Comparison of ENCODE assay signal across 7 cellular contexts in genomic region chr11:65390099-65390941, GRCh38. TPM values are rescaled to one million over a fixed set of nuclear protein-coding genes. Genes with fewer than 3 reads are reported as not detected.
DNase-seq lines count a peak whose midpoint lies in the region; ATAC-seq and TF ChIP-seq lines count a peak whose summit lies in the region.

No MANE protein-coding gene starts in this region.

- H3K4me3 ChIP-seq in HEK293 (ENCODE audit: low read depth, low read length) (no peak overlapping the region), subcutaneous abdominal adipose tissue (ENCODE audit: low read depth in 1 of 5, low read length in 5 of 5) (peak overlapping the region in 1 of 5 donors; percentile 40)

- H3K4me1 Mint-ChIP-seq in activated naive CD8-positive, alpha-beta T cell treated with anti-CD3 and anti-CD28 coated beads for 36 hours, result peaks cover 42% of the 10 kb centered on the region
- H3K4me1 Mint-ChIP-seq in progenitor cell of endocrine pancreas (ENCODE audit: low read depth), result peaks cover 5% of the 10 kb centered on the region

- no peak for DNase-seq in activated naive CD8-positive, alpha-beta T cell treated with anti-CD3 and anti-CD28 coated beads for 36 hours
- DNase-seq in left ventricle myocardium superior, result no peak
- no peak for DNase-seq in stimulated activated CD4-positive, alpha-beta T cell treated with anti-CD3 and anti-CD28 coated beads, Interleukin-4, amount 100 ng/mL, for 24 hours
- DNase-seq in HuH-7.5 (ENCODE audit: low spot score), result no peak
- no peak for DNase-seq in progenitor cell of endocrine pancreas (ENCODE audit: low spot score, unreplicated experiment)

- H3K27ac Mint-ChIP-seq in activated naive CD8-positive, alpha-beta T cell treated with anti-CD3 and anti-CD28 coated beads for 36 hours, result peak overlapping the region; percentile 34
- H3K27ac Mint-ChIP-seq in progenitor cell of endocrine pancreas, result no peak overlapping the region

- no peaks in the 10 kb centered on the region for H3K9me3 Mint-ChIP-seq in activated naive CD8-positive, alpha-beta T cell treated with anti-CD3 and anti-CD28 coated beads for 36 hours
- H3K9me3 Mint-ChIP-seq in progenitor cell of endocrine pancreas (ENCODE audit: low read depth), result no peaks in the 10 kb centered on the region

- POLR2A ChIA-PET in HEK293 (lab: Yijun Ruan, JAX), result interaction anchor here (1.3 to 1.7 kb wide), 3 partner anchors 29 to 112 kb away, joined by 3 to 5 read pairs (median 4); no protein-coding TSS in a partner anchor

- H3K36me3 ChIP-seq in HEK293 (ENCODE audit: control insufficient read depth in 2 of 2, insufficient read depth in 1 of 2, low read length in 2 of 2) (peaks cover 0 to 52% of the 10 kb centered on the region in 2 experiments; a peak in 1 of 3 replicates), subcutaneous abdominal adipose tissue (ENCODE audit: control insufficient read depth in 5 of 5, insufficient read depth in 5 of 5, low read length in 5 of 5) (peaks cover 0 to 52% (median 30%) of the 10 kb centered on the region in 5 donors)

- no peaks in the 10 kb centered on the region for H3K27me3 Mint-ChIP-seq in activated naive CD8-positive, alpha-beta T cell treated with anti-CD3 and anti-CD28 coated beads for 36 hours
- H3K27me3 Mint-ChIP-seq in progenitor cell of endocrine pancreas, result no peaks in the 10 kb centered on the region

- H3K27ac ChIP-seq in HEK293 (ENCODE audit: extremely low read depth, low read depth, low read length), result no peak overlapping the region
- H3K27ac ChIP-seq in subcutaneous abdominal adipose tissue (ENCODE audit: low read depth, low read length), result peak overlapping the region; percentile 74

- peaks cover 0 to 3% (median 0%) of the 10 kb centered on the region in 5 donors for H3K27me3 ChIP-seq in subcutaneous abdominal adipose tissue (ENCODE audit: control insufficient read depth in 5 of 5, insufficient read depth in 4 of 5, low read length in 5 of 5)

- H3K4me3 Mint-ChIP-seq in activated naive CD8-positive, alpha-beta T cell treated with anti-CD3 and anti-CD28 coated beads for 36 hours, result peak overlapping the region; percentile 22
- no peak overlapping the region for H3K4me3 Mint-ChIP-seq in progenitor cell of endocrine pancreas (ENCODE audit: low read depth)

- peaks cover 6% of the 10 kb centered on the region for H3K36me3 Mint-ChIP-seq in activated naive CD8-positive, alpha-beta T cell treated with anti-CD3 and anti-CD28 coated beads for 36 hours
- H3K36me3 Mint-ChIP-seq in progenitor cell of endocrine pancreas (ENCODE audit: insufficient read depth), result no peaks in the 10 kb centered on the region

- intact Hi-C loops in left ventricle myocardium superior (cut with micrococcal nuclease), result no loop called here

- CTCF ChIA-PET in HEK293 (lab: Yijun Ruan, JAX), result interaction anchor here (0.6 to 1.1 kb wide), 4 partner anchors 16 to 114 kb away, joined by 3 to 4 read pairs (median 4); no protein-coding TSS in a partner anchor

- H3K4me1 ChIP-seq in HEK293 (ENCODE audit: control insufficient read depth, insufficient read depth, low read length) (no peaks in the 10 kb centered on the region; the same call in 1 of the 2 replicates), subcutaneous abdominal adipose tissue (ENCODE audit: control insufficient read depth in 5 of 5, insufficient read depth in 5 of 5, low read length in 5 of 5) (peaks cover 15 to 78% (median 69%) of the 10 kb centered on the region in 5 donors)

- no peak for TF ChIP-seq CTCF in HEK293 (tag by site-specific recombination; IDR thresholded peaks at IDR 0.05)
- no peak for TF ChIP-seq CTCF in progenitor cell of endocrine pancreas (IDR thresholded peaks at IDR 0.05; ENCODE audit: unreplicated experiment)

- peak; percentile 3 for ATAC-seq in left ventricle myocardium superior

- H3K9ac ChIP-seq in subcutaneous abdominal adipose tissue (ENCODE audit: low read length in 5 of 5), result peak overlapping the region in 4 of 5 donors; percentile 38 to 68 (median 52)

- H3K9me3 ChIP-seq in HEK293 (ENCODE audit: control insufficient read depth, insufficient read depth, low read depth, low read length) (no peaks in the 10 kb centered on the region), subcutaneous abdominal adipose tissue (ENCODE audit: control insufficient read depth in 5 of 5, low read length in 5 of 5) (no peaks in the 10 kb centered on the region)

TF ChIP-seq in HEK293, 187 proteins besides CTCF, POLR2A, EP300 and RAD21:
- TF ChIP-seq ZBTB49 (tag by site-specific recombination; IDR thresholded peaks at IDR 0.05; ENCODE audit: low read depth), result no peak
- TF ChIP-seq EGR2 (tag by site-specific recombination; IDR thresholded peaks at IDR 0.05; ENCODE audit: low read depth), result peak; percentile 91
- TF ChIP-seq ZNF426 (tag by site-specific recombination; IDR thresholded peaks at IDR 0.05), result no peak
- TF ChIP-seq ZFHX2 (tag by site-specific recombination; conservative IDR thresholded peaks at IDR 0.05), result peak; percentile 93

RNA-seq across cellular contexts. Expression of gene FRMD8, which starts 3.9 kb away (rescaled TPM):
- total RNA-seq in activated naive CD8-positive, alpha-beta T cell treated with anti-CD3 and anti-CD28 coated beads for 36 hours, result 10 to 100 TPM; 33.1 to 36.3 TPM
- total RNA-seq in left ventricle myocardium superior (9.7 TPM), progenitor cell of endocrine pancreas (27.3 and 27.5 TPM in 2 replicates)

RNA-seq across cellular contexts. Expression of gene SLC25A45, which starts 7.9 kb away (rescaled TPM):
- total RNA-seq in activated naive CD8-positive, alpha-beta T cell treated with anti-CD3 and anti-CD28 coated beads for 36 hours, result 10 to 100 TPM; 15.4 to 15.7 TPM
- total RNA-seq in left ventricle myocardium superior, result 4.6 TPM
- total RNA-seq in progenitor cell of endocrine pancreas, result 4.0 and 5.3 TPM in 2 replicates

RNA-seq across cellular contexts. Expression of gene NEAT1, which starts 32.3 kb away (rescaled TPM):
- 100 to 1,000 TPM; 136 to 155 TPM for total RNA-seq in activated naive CD8-positive, alpha-beta T cell treated with anti-CD3 and anti-CD28 coated beads for 36 hours
- total RNA-seq in left ventricle myocardium superior, result 508 TPM
- 78.8 and 99.9 TPM in 2 replicates for total RNA-seq in progenitor cell of endocrine pancreas

RNA-seq across cellular contexts. Expression of gene TIGD3, which starts 35.8 kb away (rescaled TPM):
- total RNA-seq in activated naive CD8-positive, alpha-beta T cell treated with anti-CD3 and anti-CD28 coated beads for 36 hours, result under 1 TPM; 0.49 to 0.54 TPM
- total RNA-seq in left ventricle myocardium superior (0.97 TPM), progenitor cell of endocrine pancreas (3.0 and 3.8 TPM in 2 replicates)

RNA-seq across cellular contexts. Expression of gene DPF2, which starts 56.7 kb away (rescaled TPM):
- 10 to 100 TPM; 50.5 to 54.9 TPM for total RNA-seq in activated naive CD8-positive, alpha-beta T cell treated with anti-CD3 and anti-CD28 coated beads for 36 hours
- 53.9 TPM for total RNA-seq in left ventricle myocardium superior
- 81.9 and 96.5 TPM in 2 replicates for total RNA-seq in progenitor cell of endocrine pancreas
